ENCODE assay signal across 23 cellular contexts in genomic region chr19:48757741-48758144, GRCh38. TPM values are rescaled to one million over a fixed set of nuclear protein-coding genes. Genes with fewer than 3 reads are reported as not detected.
"Had no signal": no experiment of that assay in that cellular context is flagged by ENCODE, and none has a peak within 500 bp of the region (broad histone marks: within the 10 kb centered on the region; RNA-seq: fewer than 3 reads in every experiment).

No MANE protein-coding gene starts in this region.

- H3K9me3 ChIP-seq: SK-N-SH had no signal

- H3K4me3 ChIP-seq: K562 had no signal

- FAIRE-seq: K562, RCC 7860 had no signal

- H3K27ac ChIP-seq: KMS-11, RWPE1 had no signal

- ATAC-seq: K562 had no signal

- DNase-seq: Kasumi-1, MM.1S, NCI-H1092 treated with DMSO at 0.1 percent for 48 hours, NCI-H1436, NCI-H1930, NCI-H2081, NCI-H2107, NCI-H2227 treated with DMSO at 0.1 percent for 48 hours, NCI-H524 treated with DMSO at 0.1 percent for 48 hours, NCI-H69, NCI-H774, SHP77, SK-N-SH, SW 1271 had no signal

RNA-seq across cellular contexts. Expression of gene FGF21, which starts 2.4 kb away (rescaled TPM):
- total RNA-seq: HT-29, M059J, NCI-H460, SK-MEL-5 had no signal
- polyA plus RNA-seq: IgD-negative memory B cell, SK-N-SH had no signal

RNA-seq across cellular contexts. Expression of gene FUT1, which starts 5.3 kb away (rescaled TPM):
- polyA plus RNA-seq: IgD-negative memory B cell had no signal

RNA-seq across cellular contexts. Expression of gene IZUMO1, which starts 11.0 kb away (rescaled TPM):
- total RNA-seq: M059J, SK-MEL-5 had no signal
- polyA plus RNA-seq: IgD-negative memory B cell had no signal
